In the genomic region with DNA sequence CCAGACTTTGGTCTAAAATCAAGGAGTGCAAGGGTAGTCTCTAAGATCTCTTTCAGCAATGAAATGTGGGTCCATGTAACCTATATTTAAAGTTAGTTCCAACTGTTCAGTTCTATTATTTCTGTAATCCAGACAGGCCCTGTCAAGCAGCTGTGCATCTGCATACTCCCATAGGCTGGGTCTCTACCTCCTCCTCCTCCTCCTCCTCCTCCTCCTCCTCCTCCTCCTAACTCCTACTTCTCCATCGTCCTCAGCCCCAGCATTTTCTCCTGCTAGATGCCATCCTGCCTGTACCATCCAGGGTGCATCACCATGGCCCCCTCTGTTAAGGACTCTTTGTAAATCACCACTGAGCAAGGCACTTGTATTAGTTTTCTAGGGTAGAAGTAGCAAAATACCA, we compare ENCODE assay signal across 1 cellular context.
TF ChIP-seq lines count a peak whose summit lies in the region.

No MANE protein-coding gene starts in this region.

TF ChIP-seq in K562, 482 proteins besides CTCF, POLR2A, EP300 and RAD21:
- peak; percentile 83 for TF ChIP-seq ZNF263 (CRISPR knock-in tag; IDR thresholded peaks at IDR 0.05; ENCODE audit: borderline replicate concordance)
- no peak for TF ChIP-seq KDM5B (IDR thresholded peaks at IDR 0.05; ENCODE audit: insufficient replicate concordance, low read depth, low read length)
